1 cellular context compared by ENCODE assay signal in genomic region chr12:122499991-122500684, GRCh38.
TF ChIP-seq lines count a peak whose summit lies in the region.

No MANE protein-coding gene starts in this region.

TF ChIP-seq in K562, 482 proteins besides CTCF, POLR2A, EP300 and RAD21 (continued from another document and continues in another):
- TF ChIP-seq NFE2 (IDR thresholded peaks at IDR 0.05; ENCODE audit: low read depth) (peak; percentile 40), TAF15 (IDR thresholded peaks at IDR 0.05; ENCODE audit: low read depth, low read length) (no peak), ZNF76 (CRISPR knock-in tag; IDR thresholded peaks at IDR 0.05; ENCODE audit: borderline replicate concordance) (no peak), ZSCAN29 (IDR thresholded peaks at IDR 0.05) (peak; percentile 97), XRCC5 (IDR thresholded peaks at IDR 0.05; ENCODE audit: low read depth, low read length) (0 out of 2 replicates have a peak, but pooled peaks have one; percentile 10), CEBPG (CRISPR knock-in tag; IDR thresholded peaks at IDR 0.05) (peak; percentile 93), CEBPG (tag; conservative IDR thresholded peaks at IDR 0.05 in 1 of 2, IDR thresholded peaks at IDR 0.05 in 1 of 2) (peak; percentile 93 to 94), RCOR1 (IDR thresholded peaks at IDR 0.05; ENCODE audit: borderline replicate concordance in 1 of 2, low read depth in 2 of 2, low read length in 2 of 2) (0 out of 4 replicates have a peak, but pooled peaks of 1 of the 2 experiments have one; percentile 3), MAFG (tag; conservative IDR thresholded peaks at IDR 0.05) (peak; percentile 34; the same call in 1 of the 2 replicates), ASH1L (IDR thresholded peaks at IDR 0.05; ENCODE audit: borderline replicate concordance, low read depth, partially characterized antibody) (no peak), MEF2A (IDR thresholded peaks at IDR 0.05; ENCODE audit: control insufficient read depth, low read depth, low read length) (0 out of 2 replicates have a peak, but pooled peaks have one; percentile 33), FOXP1 (CRISPR knock-in tag; IDR thresholded peaks at IDR 0.05) (peak; percentile 80; the same call in 1 of the 2 replicates), RBBP5 (IDR thresholded peaks at IDR 0.05; ENCODE audit: borderline replicate concordance, insufficient read depth, low read length, poor library complexity, severe bottlenecking) (peak; percentile 57), RB1 (IDR thresholded peaks at IDR 0.05; ENCODE audit: low read depth) (peak; percentile 75), FOXM1 (IDR thresholded peaks at IDR 0.05; ENCODE audit: low read depth) (no peak), FOXM1 (CRISPR knock-in tag; IDR thresholded peaks at IDR 0.05; ENCODE audit: low read depth) (0 out of 2 replicates have a peak, but pooled peaks have one; percentile 58), ESRRB (CRISPR knock-in tag; IDR thresholded peaks at IDR 0.05; ENCODE audit: borderline replicate concordance) (no peak), GTF2E2 (tag; IDR thresholded peaks at IDR 0.05) (peak; percentile 82; the same call in 1 of the 2 replicates), GTF2A2 (tag; IDR thresholded peaks at IDR 0.05) (0 out of 2 replicates have a peak, but pooled peaks have one; percentile 26), JUND (IDR thresholded peaks at IDR 0.05; ENCODE audit: borderline replicate concordance, low read depth, low read length) (peak; percentile 34; the same call in 1 of the 2 replicates), JUND (tag; IDR thresholded peaks at IDR 0.05; ENCODE audit: borderline replicate concordance, low read depth, low read length) (peak; percentile 12; the same call in 1 of the 3 replicates), CEBPB (tag; IDR thresholded peaks at IDR 0.05) (peak; percentile 93), ZBTB11 (CRISPR knock-in tag; IDR thresholded peaks at IDR 0.05) (peak in 1 of 3 experiments; percentile 14; a peak in 2 of 6 replicates), KDM2B (CRISPR knock-in tag; IDR thresholded peaks at IDR 0.05) (no peak), SAFB2 (IDR thresholded peaks at IDR 0.05; ENCODE audit: borderline replicate concordance, low read depth, low read length, severe bottlenecking) (no peak), ZNF583 (CRISPR knock-in tag; IDR thresholded peaks at IDR 0.05) (no peak), SIN3A (IDR thresholded peaks at IDR 0.05; ENCODE audit: borderline replicate concordance in 2 of 2, control insufficient read depth in 1 of 2, low read depth in 2 of 2, low read length in 2 of 2) (peak in 1 of 2 experiments; percentile 28; a peak in 1 of 4 replicates), BRCA1 (IDR thresholded peaks at IDR 0.05) (no peak), BRCA1 (CRISPR knock-in tag; IDR thresholded peaks at IDR 0.05) (0 out of 2 replicates have a peak, but pooled peaks have one; percentile 58), FOXA3 (CRISPR knock-in tag; conservative IDR thresholded peaks at IDR 0.05 in 1 of 2, IDR thresholded peaks at IDR 0.05 in 1 of 2) (peak; percentile 35 to 92; a peak in 3 of 4 replicates), ZC3H4 (CRISPR knock-in tag; IDR thresholded peaks at IDR 0.05; ENCODE audit: borderline replicate concordance) (peak; percentile 82; the same call in 1 of the 2 replicates), CREB1 (IDR thresholded peaks at IDR 0.05) (peak; percentile 70; the same call in 1 of the 2 replicates), CREB1 (CRISPR knock-in tag; IDR thresholded peaks at IDR 0.05) (peak; percentile 16; the same call in 1 of the 2 replicates), POLR2AphosphoS2 (IDR thresholded peaks at IDR 0.05; ENCODE audit: low read length) (no peak), PURB (CRISPR knock-in tag; IDR thresholded peaks at IDR 0.05; ENCODE audit: low read depth) (no peak), GATAD2A (IDR thresholded peaks at IDR 0.05) (no peak)
- TF ChIP-seq, protein P1, sequence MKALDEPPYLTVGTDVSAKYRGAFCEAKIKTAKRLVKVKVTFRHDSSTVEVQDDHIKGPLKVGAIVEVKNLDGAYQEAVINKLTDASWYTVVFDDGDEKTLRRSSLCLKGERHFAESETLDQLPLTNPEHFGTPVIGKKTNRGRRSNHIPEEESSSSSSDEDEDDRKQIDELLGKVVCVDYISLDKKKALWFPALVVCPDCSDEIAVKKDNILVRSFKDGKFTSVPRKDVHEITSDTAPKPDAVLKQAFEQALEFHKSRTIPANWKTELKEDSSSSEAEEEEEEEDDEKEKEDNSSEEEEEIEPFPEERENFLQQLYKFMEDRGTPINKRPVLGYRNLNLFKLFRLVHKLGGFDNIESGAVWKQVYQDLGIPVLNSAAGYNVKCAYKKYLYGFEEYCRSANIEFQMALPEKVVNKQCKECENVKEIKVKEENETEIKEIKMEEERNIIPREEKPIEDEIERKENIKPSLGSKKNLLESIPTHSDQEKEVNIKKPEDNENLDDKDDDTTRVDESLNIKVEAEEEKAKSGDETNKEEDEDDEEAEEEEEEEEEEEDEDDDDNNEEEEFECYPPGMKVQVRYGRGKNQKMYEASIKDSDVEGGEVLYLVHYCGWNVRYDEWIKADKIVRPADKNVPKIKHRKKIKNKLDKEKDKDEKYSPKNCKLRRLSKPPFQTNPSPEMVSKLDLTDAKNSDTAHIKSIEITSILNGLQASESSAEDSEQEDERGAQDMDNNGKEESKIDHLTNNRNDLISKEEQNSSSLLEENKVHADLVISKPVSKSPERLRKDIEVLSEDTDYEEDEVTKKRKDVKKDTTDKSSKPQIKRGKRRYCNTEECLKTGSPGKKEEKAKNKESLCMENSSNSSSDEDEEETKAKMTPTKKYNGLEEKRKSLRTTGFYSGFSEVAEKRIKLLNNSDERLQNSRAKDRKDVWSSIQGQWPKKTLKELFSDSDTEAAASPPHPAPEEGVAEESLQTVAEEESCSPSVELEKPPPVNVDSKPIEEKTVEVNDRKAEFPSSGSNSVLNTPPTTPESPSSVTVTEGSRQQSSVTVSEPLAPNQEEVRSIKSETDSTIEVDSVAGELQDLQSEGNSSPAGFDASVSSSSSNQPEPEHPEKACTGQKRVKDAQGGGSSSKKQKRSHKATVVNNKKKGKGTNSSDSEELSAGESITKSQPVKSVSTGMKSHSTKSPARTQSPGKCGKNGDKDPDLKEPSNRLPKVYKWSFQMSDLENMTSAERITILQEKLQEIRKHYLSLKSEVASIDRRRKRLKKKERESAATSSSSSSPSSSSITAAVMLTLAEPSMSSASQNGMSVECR (CRISPR knock-in tag; IDR thresholded peaks at IDR 0.05) = peak; percentile 89
- TF ChIP-seq, protein P2, sequence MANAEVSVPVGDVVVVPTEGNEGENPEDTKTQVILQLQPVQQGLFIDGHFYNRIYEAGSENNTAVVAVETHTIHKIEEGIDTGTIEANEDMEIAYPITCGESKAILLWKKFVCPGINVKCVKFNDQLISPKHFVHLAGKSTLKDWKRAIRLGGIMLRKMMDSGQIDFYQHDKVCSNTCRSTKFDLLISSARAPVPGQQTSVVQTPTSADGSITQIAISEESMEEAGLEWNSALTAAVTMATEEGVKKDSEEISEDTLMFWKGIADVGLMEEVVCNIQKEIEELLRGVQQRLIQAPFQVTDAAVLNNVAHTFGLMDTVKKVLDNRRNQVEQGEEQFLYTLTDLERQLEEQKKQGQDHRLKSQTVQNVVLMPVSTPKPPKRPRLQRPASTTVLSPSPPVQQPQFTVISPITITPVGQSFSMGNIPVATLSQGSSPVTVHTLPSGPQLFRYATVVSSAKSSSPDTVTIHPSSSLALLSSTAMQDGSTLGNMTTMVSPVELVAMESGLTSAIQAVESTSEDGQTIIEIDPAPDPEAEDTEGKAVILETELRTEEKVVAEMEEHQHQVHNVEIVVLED (CRISPR knock-in tag; IDR thresholded peaks at IDR 0.05) = no peak
- TF ChIP-seq, protein P3, sequence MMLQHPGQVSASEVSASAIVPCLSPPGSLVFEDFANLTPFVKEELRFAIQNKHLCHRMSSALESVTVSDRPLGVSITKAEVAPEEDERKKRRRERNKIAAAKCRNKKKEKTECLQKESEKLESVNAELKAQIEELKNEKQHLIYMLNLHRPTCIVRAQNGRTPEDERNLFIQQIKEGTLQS (IDR thresholded peaks at IDR 0.05) = peak; percentile 95
- TF ChIP-seq, protein P3 (CRISPR knock-in tag; conservative IDR thresholded peaks at IDR 0.05) = no peak
- TF ChIP-seq, protein P4, sequence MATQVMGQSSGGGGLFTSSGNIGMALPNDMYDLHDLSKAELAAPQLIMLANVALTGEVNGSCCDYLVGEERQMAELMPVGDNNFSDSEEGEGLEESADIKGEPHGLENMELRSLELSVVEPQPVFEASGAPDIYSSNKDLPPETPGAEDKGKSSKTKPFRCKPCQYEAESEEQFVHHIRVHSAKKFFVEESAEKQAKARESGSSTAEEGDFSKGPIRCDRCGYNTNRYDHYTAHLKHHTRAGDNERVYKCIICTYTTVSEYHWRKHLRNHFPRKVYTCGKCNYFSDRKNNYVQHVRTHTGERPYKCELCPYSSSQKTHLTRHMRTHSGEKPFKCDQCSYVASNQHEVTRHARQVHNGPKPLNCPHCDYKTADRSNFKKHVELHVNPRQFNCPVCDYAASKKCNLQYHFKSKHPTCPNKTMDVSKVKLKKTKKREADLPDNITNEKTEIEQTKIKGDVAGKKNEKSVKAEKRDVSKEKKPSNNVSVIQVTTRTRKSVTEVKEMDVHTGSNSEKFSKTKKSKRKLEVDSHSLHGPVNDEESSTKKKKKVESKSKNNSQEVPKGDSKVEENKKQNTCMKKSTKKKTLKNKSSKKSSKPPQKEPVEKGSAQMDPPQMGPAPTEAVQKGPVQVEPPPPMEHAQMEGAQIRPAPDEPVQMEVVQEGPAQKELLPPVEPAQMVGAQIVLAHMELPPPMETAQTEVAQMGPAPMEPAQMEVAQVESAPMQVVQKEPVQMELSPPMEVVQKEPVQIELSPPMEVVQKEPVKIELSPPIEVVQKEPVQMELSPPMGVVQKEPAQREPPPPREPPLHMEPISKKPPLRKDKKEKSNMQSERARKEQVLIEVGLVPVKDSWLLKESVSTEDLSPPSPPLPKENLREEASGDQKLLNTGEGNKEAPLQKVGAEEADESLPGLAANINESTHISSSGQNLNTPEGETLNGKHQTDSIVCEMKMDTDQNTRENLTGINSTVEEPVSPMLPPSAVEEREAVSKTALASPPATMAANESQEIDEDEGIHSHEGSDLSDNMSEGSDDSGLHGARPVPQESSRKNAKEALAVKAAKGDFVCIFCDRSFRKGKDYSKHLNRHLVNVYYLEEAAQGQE (CRISPR knock-in tag; IDR thresholded peaks at IDR 0.05; ENCODE audit: low read depth) = no peak
- TF ChIP-seq, protein P5, sequence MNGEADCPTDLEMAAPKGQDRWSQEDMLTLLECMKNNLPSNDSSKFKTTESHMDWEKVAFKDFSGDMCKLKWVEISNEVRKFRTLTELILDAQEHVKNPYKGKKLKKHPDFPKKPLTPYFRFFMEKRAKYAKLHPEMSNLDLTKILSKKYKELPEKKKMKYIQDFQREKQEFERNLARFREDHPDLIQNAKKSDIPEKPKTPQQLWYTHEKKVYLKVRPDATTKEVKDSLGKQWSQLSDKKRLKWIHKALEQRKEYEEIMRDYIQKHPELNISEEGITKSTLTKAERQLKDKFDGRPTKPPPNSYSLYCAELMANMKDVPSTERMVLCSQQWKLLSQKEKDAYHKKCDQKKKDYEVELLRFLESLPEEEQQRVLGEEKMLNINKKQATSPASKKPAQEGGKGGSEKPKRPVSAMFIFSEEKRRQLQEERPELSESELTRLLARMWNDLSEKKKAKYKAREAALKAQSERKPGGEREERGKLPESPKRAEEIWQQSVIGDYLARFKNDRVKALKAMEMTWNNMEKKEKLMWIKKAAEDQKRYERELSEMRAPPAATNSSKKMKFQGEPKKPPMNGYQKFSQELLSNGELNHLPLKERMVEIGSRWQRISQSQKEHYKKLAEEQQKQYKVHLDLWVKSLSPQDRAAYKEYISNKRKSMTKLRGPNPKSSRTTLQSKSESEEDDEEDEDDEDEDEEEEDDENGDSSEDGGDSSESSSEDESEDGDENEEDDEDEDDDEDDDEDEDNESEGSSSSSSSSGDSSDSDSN (IDR thresholded peaks at IDR 0.05; ENCODE audit: borderline replicate concordance in 1 of 2, low read depth in 2 of 2, low read length in 2 of 2) = peak in 1 of 2 experiments; percentile 15; a peak in 1 of 4 replicates
- TF ChIP-seq, protein P6, sequence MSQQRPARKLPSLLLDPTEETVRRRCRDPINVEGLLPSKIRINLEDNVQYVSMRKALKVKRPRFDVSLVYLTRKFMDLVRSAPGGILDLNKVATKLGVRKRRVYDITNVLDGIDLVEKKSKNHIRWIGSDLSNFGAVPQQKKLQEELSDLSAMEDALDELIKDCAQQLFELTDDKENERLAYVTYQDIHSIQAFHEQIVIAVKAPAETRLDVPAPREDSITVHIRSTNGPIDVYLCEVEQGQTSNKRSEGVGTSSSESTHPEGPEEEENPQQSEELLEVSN (IDR thresholded peaks at IDR 0.05; ENCODE audit: borderline replicate concordance in 1 of 2, extremely low read depth in 1 of 2, insufficient read depth in 1 of 2, insufficient read length in 1 of 2, low read depth in 1 of 2, low read length in 1 of 2, poor library complexity in 1 of 2, severe bottlenecking in 1 of 2) = peak in 1 of 2 experiments; percentile 13
- TF ChIP-seq, protein P7, sequence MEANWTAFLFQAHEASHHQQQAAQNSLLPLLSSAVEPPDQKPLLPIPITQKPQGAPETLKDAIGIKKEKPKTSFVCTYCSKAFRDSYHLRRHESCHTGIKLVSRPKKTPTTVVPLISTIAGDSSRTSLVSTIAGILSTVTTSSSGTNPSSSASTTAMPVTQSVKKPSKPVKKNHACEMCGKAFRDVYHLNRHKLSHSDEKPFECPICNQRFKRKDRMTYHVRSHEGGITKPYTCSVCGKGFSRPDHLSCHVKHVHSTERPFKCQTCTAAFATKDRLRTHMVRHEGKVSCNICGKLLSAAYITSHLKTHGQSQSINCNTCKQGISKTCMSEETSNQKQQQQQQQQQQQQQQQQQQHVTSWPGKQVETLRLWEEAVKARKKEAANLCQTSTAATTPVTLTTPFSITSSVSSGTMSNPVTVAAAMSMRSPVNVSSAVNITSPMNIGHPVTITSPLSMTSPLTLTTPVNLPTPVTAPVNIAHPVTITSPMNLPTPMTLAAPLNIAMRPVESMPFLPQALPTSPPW (CRISPR knock-in tag; IDR thresholded peaks at IDR 0.05) = peak; percentile 67
